ENCODE assay signal across 1 cellular context in the genomic region with DNA sequence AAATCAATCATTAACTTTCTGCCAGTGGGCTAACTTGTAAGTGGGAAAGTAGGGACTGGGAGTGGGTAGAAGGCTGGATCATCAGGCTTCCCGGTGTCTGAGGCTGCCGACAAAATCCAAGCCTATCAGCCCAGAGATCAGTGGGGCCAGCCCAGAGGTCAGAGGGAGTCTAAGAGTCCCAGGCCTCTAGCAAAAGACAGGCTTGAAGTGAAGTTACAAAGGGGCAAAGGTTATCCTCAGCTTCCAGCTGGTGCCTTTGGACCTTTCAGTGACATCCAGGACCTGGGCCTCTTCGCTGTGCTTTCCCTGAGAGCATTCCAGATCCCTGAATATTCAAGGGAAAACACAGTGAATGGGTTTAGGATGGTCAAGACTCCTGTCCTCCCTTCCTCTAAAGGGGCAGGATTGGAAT.
TF ChIP-seq lines count a peak whose summit lies in the region.

No MANE protein-coding gene starts in this region.

TF ChIP-seq in H1, 55 proteins besides CTCF, POLR2A, EP300 and RAD21:
- TF ChIP-seq RBBP5 (IDR thresholded peaks at IDR 0.05; ENCODE audit: borderline replicate concordance, low read depth, low read length) (no peak), YY1 (IDR thresholded peaks at IDR 0.05; ENCODE audit: low read depth, low read length) (no peak), CTBP2 (IDR thresholded peaks at IDR 0.05; ENCODE audit: borderline replicate concordance, insufficient read depth, insufficient read length, low read length) (no peak), CHD7 (IDR thresholded peaks at IDR 0.05; ENCODE audit: insufficient replicate concordance, low read length) (no peak)
